Comparison of ENCODE assay signal across 26 cellular contexts in genomic region chr2:241393524-241394196, GRCh38. TPM values are rescaled to one million over a fixed set of nuclear protein-coding genes. Genes with fewer than 3 reads are reported as not detected.
DNase-seq lines count a peak whose midpoint lies in the region; ATAC-seq, FAIRE-seq and TF ChIP-seq lines count a peak whose summit lies in the region.
"Had no signal": no experiment of that assay in that cellular context is flagged by ENCODE, and none has a peak within 500 bp of the region (broad histone marks: within the 10 kb centered on the region; RNA-seq: fewer than 3 reads in every experiment).

No MANE protein-coding gene starts in this region.

- H3K36me3 ChIP-seq in OCI-LY7 (ENCODE audit: insufficient read depth, low read length) (peaks cover 4% of the 10 kb centered on the region; the same call in 1 of the 2 replicates), Caco-2 (ENCODE audit: control insufficient read depth, insufficient read depth, low read length) (no peaks in the 10 kb centered on the region)

- intact Hi-C loops in OCI-LY7 (cut with micrococcal nuclease; ENCODE audit: unreplicated experiment) (loop anchor here (2.0 to 5.0 kb wide), 2 partner anchors 37 to 176 kb away; partner anchors contain the start of gene FARP2), Caco-2 (cut with micrococcal nuclease; ENCODE audit: unreplicated experiment) (loop anchor here (2.0 kb wide), 1 partner anchor 19 kb away; no protein-coding TSS in a partner anchor)

- H3K27ac ChIP-seq in OCI-LY7 (ENCODE audit: low read depth, low read length, poor library complexity, severe bottlenecking), result no peak overlapping the region
- H3K27ac ChIP-seq: BLaER1 treated with 17β-estradiol and CSF1 and Interleukin-3, amounts not matched to agents 10 nM and 100 nM; GM23248; parathyroid adenoma had no signal

- H4K20me1 ChIP-seq in OCI-LY7 (ENCODE audit: insufficient read depth, low read length), result peaks cover 4% of the 10 kb centered on the region

- peaks cover 14% of the 10 kb centered on the region for H3K36me3 Mint-ChIP-seq in Caco-2 (ENCODE audit: insufficient read depth, unreplicated experiment)

- H3K4me1 Mint-ChIP-seq in Caco-2 (ENCODE audit: low read depth, unreplicated experiment), result peaks cover 11% of the 10 kb centered on the region

- no peak overlapping the region for H3K27ac Mint-ChIP-seq in Caco-2 (ENCODE audit: unreplicated experiment)
- H3K27ac Mint-ChIP-seq: naive thymus-derived CD4-positive, alpha-beta T cell had no signal

- H3K4me1 ChIP-seq in OCI-LY7 (ENCODE audit: insufficient read depth, low read length, poor library complexity, severe bottlenecking) (peaks cover 13% of the 10 kb centered on the region), Caco-2 (no peaks in the 10 kb centered on the region)

- H3K4me3 ChIP-seq in OCI-LY7 (ENCODE audit: low read depth, low read length, poor library complexity, severe bottlenecking), result no peak overlapping the region
- H3K4me3 ChIP-seq in Caco-2 (ENCODE audit: low read depth, low read length), result no peak overlapping the region
- H3K4me3 ChIP-seq: BLaER1 treated with 17β-estradiol and CSF1 and Interleukin-3, amounts not matched to agents 10 nM and 100 nM; body of pancreas; GM23248 had no signal

- TF ChIP-seq CTCF in OCI-LY7 (conservative IDR thresholded peaks at IDR 0.05; ENCODE audit: low read length) (no peak), Caco-2 (IDR thresholded peaks at IDR 0.05; ENCODE audit: insufficient read depth in 1 of 2, low read depth in 1 of 2, low read length in 1 of 2, severe bottlenecking in 1 of 2, unreplicated experiment in 1 of 2) (no peak)

- H3K4me3 Mint-ChIP-seq in Caco-2 (ENCODE audit: unreplicated experiment), result no peak overlapping the region
- H3K4me3 Mint-ChIP-seq: naive thymus-derived CD4-positive, alpha-beta T cell had no signal

- H3K4me2 ChIP-seq in OCI-LY7 (ENCODE audit: low read length), result peak overlapping the region; percentile 43; the same call in 1 of the 2 replicates
- H3K4me2 ChIP-seq: BLaER1 treated with 17β-estradiol and CSF1 and Interleukin-3, amounts not matched to agents 10 nM and 100 nM; SK-N-SH had no signal

- no peaks in the 10 kb centered on the region for H3K79me2 ChIP-seq in OCI-LY7 (ENCODE audit: insufficient read depth, low read depth, low read length)

- H3K27me3 ChIP-seq in Caco-2 (replicated peaks; ENCODE audit: control insufficient read depth, insufficient read depth, low read length), result no peaks in the 10 kb centered on the region
- H3K27me3 ChIP-seq: BLaER1 treated with 17β-estradiol and CSF1 and Interleukin-3, amounts not matched to agents 10 nM and 100 nM; body of pancreas had no signal

- CTCF ChIA-PET in OCI-LY7 (lab: Charles Lee; ENCODE audit: unreplicated experiment), result no interaction called here
- CTCF ChIA-PET in Caco-2 (lab: Charles Lee), result no interaction called here

- POLR2A ChIA-PET in OCI-LY7 (lab: Charles Lee), result interaction anchor here (0.7 to 2.9 kb wide), 5 partner anchors 9 to 19 kb away, joined by 3 to 11 read pairs (median 4); no protein-coding TSS in a partner anchor
- POLR2A ChIA-PET in Caco-2 (lab: Charles Lee), result no interaction called here

- no peak for ATAC-seq in GM21786 (IDR thresholded peaks at IDR 0.05; ENCODE audit: unreplicated experiment)
- ATAC-seq: body of pancreas; naive thymus-derived CD4-positive, alpha-beta T cell; sciatic nerve had no signal

- DNase-seq in GM18507 (ENCODE audit: extremely low spot score, insufficient read length, low read depth), result no peak
- no peak for DNase-seq in OCI-LY7 (ENCODE audit: low spot score)
- peak; percentile 73 for DNase-seq in foreskin melanocyte
- peak; percentile 11 for DNase-seq in retina
- no peak for DNase-seq in HPDE6-E6E7 (ENCODE audit: extremely low spot score)
- DNase-seq in Caco-2, result no peak
- DNase-seq: activated effector memory CD4-positive, alpha-beta T cell treated with Interleukin-2 at 50 U/mL for 16 hours; activated T-cell treated with anti-CD3 and anti-CD28 coated beads for 4 hours; body of pancreas; GM23248; Kasumi-1; left ventricle myocardium superior; MV-4-11; naive thymus-derived CD4-positive, alpha-beta T cell; NCI-H146; NCI-H2107; NCI-H774; SK-N-SH; stimulated activated CD4-positive, alpha-beta T cell treated with anti-CD3 and anti-CD28 coated beads, Interleukin-12 subunit alpha, Interleukin-12 subunit beta, amount 100 ng/mL, for 4 hours; stimulated activated CD4-positive, alpha-beta T cell treated with anti-CD3 and anti-CD28 coated beads, Interleukin-4, amount 100 ng/mL, for 1 hour had no signal

- no peaks in the 10 kb centered on the region for H3K9me2 ChIP-seq in OCI-LY7 (ENCODE audit: insufficient read depth, low read length)
- H3K9me2 ChIP-seq: SK-N-SH had no signal

- no peak overlapping the region for H2AFZ ChIP-seq in OCI-LY7 (ENCODE audit: low read length)
- H2AFZ ChIP-seq: GM23248, parathyroid adenoma had no signal

- peak; percentile 31 for FAIRE-seq in GM18507 (lab: Jason Lieb, UNC)
- FAIRE-seq: D721Med, keratinocyte had no signal

- BruUV-seq in OCI-LY7 (replicated peaks; lab: Mats Ljungman, UMichigan), result no TSS peak
- BruUV-seq in Caco-2 (replicated peaks; lab: Mats Ljungman, UMichigan), result no TSS peak

- no peaks in the 10 kb centered on the region for H3K9me3 ChIP-seq in OCI-LY7 (ENCODE audit: low read length)
- no peaks in the 10 kb centered on the region for H3K9me3 ChIP-seq in Caco-2
- H3K9me3 ChIP-seq: body of pancreas, SK-N-SH had no signal

- no peaks in the 10 kb centered on the region for H3K27me3 Mint-ChIP-seq in Caco-2 (ENCODE audit: insufficient read depth, unreplicated experiment)
- H3K27me3 Mint-ChIP-seq: naive thymus-derived CD4-positive, alpha-beta T cell had no signal

- no peaks in the 10 kb centered on the region for H3K9me3 Mint-ChIP-seq in Caco-2 (ENCODE audit: unreplicated experiment)

RNA-seq across cellular contexts. Expression of gene FARP2, which starts 37.6 kb away (rescaled TPM):
- 23.2 and 33.6 TPM in 2 replicates for total RNA-seq in OCI-LY7 (2014; rRNA removed; shearing (Covaris generic))
- total RNA-seq in OCI-LY7 (2022) (47.9 and 52.7 TPM in 2 replicates), Caco-2 (2022) (37.2 and 37.3 TPM in 2 replicates)

Comparison
In these comparisons a context has a peak if more than half of its experiments do, and no peak if none do; other contexts are left out.
1. DNase-seq: peak in foreskin melanocyte (single experiment) and retina (single experiment); none in GM18507 (single experiment), OCI-LY7 (single experiment), HPDE6-E6E7 (single experiment) and Caco-2 (0 of 2).